8 cellular contexts compared by ENCODE assay signal in genomic region chr13:67230243-67230773, GRCh38. TPM values are rescaled to one million over a fixed set of nuclear protein-coding genes. Genes with fewer than 3 reads are reported as not detected.
A peak's percentile ranks its signal among the peaks of the same experiment; 100 is the strongest.
DNase-seq lines count a peak whose midpoint lies in the region; ATAC-seq and FAIRE-seq lines count a peak whose summit lies in the region.

Gene PCDH9, minus strand, starts transcription at chr13:67230336. Its CDS starts 1,896 bp downstream, at chr13:67228440.

- peak within 1 kb of the TSS; percentile 79 for H3K9ac ChIP-seq in NT2/D1 (ENCODE audit: insufficient read length, low read depth)

- H3K4me1 ChIP-seq in NT2/D1 (ENCODE audit: insufficient read depth, insufficient read length) (no peaks in the 10 kb centered on the region), mononuclear cell (ENCODE audit: insufficient read depth, low read length) (peaks cover 19% of the 10 kb centered on the region)

- H3K27me3 ChIP-seq in NT2/D1 (ENCODE audit: insufficient read depth, insufficient read length): peaks cover 7% of the 10 kb centered on the region
- H3K27me3 ChIP-seq in mononuclear cell (ENCODE audit: insufficient read depth, low read length): peaks cover 38% of the 10 kb centered on the region

- H3K36me3 ChIP-seq in NT2/D1 (ENCODE audit: insufficient read depth, insufficient read length, low read length): no peaks in the 10 kb centered on the region

- H3K9me3 ChIP-seq in NT2/D1 (ENCODE audit: insufficient read depth, low read length): no peaks in the 10 kb centered on the region
- H3K9me3 ChIP-seq in mononuclear cell (ENCODE audit: low read depth, low read length): no peaks in the 10 kb centered on the region

- peak; percentile 97 for ATAC-seq in GM21367 (IDR thresholded peaks at IDR 0.05; ENCODE audit: unreplicated experiment)

- peak; percentile 46 for FAIRE-seq in HTR-8/SVneo (lab: Jason Lieb, UNC)

- H3K4me3 ChIP-seq in NT2/D1 (ENCODE audit: insufficient read length, low read depth): peak within 1 kb of the TSS; percentile 61
- H3K4me3 ChIP-seq in mononuclear cell (ENCODE audit: low read length): peak within 1 kb of the TSS; percentile 53

- DNase-seq in CMK (ENCODE audit: low read depth) (peak; percentile 95), HTR-8/SVneo (ENCODE audit: insufficient read length, low spot score) (peak; percentile 62), NT2/D1 (ENCODE audit: low read depth, low spot score) (peak; percentile 88), activated T-cell treated with anti-CD3 and anti-CD28 coated beads for 24 hours (ENCODE audit: low read depth) (peak; percentile 85), epithelial cell of prostate (ENCODE audit: low read depth, low spot score) (peak; percentile 79)
- DNase-seq in stimulated activated CD8-positive, alpha-beta memory T cell treated with anti-CD3 and anti-CD28 coated beads, Interleukin-2, amount 100 ng/mL, for 48 hours (ENCODE audit: low read depth in 2 of 2): peak; percentile 80 to 83

- H3K27ac ChIP-seq in epithelial cell of prostate: peak within 1 kb of the TSS; percentile 18

RNA-seq across cellular contexts. Expression of gene PCDH9, which starts in this region (rescaled TPM):
- 1.5 TPM for total RNA-seq in mononuclear cell

Comparison
In these comparisons a context has a peak if more than half of its experiments do, and no peak if none do; other contexts are left out.
1. Peak in every context shown above with its lines: DNase-seq, ATAC-seq, H3K4me3 ChIP-seq and H3K27ac ChIP-seq.